ENCODE assay signal across 23 cellular contexts in genomic region chr17:72860778-72861177, GRCh38.
DNase-seq lines count a peak whose midpoint lies in the region; ATAC-seq and TF ChIP-seq lines count a peak whose summit lies in the region.
"Had no signal": no experiment of that assay in that cellular context is flagged by ENCODE, and none has a peak within 500 bp of the region (broad histone marks: within the 10 kb centered on the region; RNA-seq: fewer than 3 reads in every experiment).

No MANE protein-coding gene starts in this region.

- H3K36me3 ChIP-seq in neural cell (ENCODE audit: insufficient read depth, low read length) (no peaks in the 10 kb centered on the region), vagina (no peaks in the 10 kb centered on the region)
- H3K36me3 ChIP-seq: BE2C had no signal

- no peaks in the 10 kb centered on the region for H3K9me3 Mint-ChIP-seq in stimulated activated naive CD8-positive, alpha-beta T cell treated with anti-CD3 and anti-CD28 coated beads, Interleukin-15, amount 100 ng/mL, for 72 hours

- no peaks in the 10 kb centered on the region for H3F3A ChIP-seq in neural cell (ENCODE audit: insufficient read depth, low read length, poor library complexity, severe bottlenecking)

- H3K27me3 ChIP-seq in neural cell (ENCODE audit: insufficient read depth, low read depth, low read length): no peaks in the 10 kb centered on the region
- H3K27me3 ChIP-seq in vagina: no peaks in the 10 kb centered on the region
- H3K27me3 ChIP-seq: BE2C, BLaER1 had no signal

- peak overlapping the region in 1 of 2 donors; percentile 76 for H3K27ac Mint-ChIP-seq in stimulated activated naive CD8-positive, alpha-beta T cell treated with anti-CD3 and anti-CD28 coated beads, Interleukin-15, amount 100 ng/mL, for 72 hours
- H3K27ac Mint-ChIP-seq: CD14-positive monocyte; CD4-positive, alpha-beta memory T cell; CD4-positive, CD25-positive, alpha-beta regulatory T cell; CD8-positive, alpha-beta memory T cell had no signal

- H3K27ac ChIP-seq in neural cell (ENCODE audit: low read length) (peak overlapping the region; percentile 15), vagina (no peak overlapping the region)
- H3K27ac ChIP-seq: 22Rv1, BLaER1 had no signal

- H2AFZ ChIP-seq in neural cell (ENCODE audit: low read depth, low read length): no peak overlapping the region

- no peak overlapping the region for H3K9ac ChIP-seq in neural cell (ENCODE audit: low read length)
- H3K9ac ChIP-seq: BLaER1 had no signal

- H3K9me3 ChIP-seq in neural cell (ENCODE audit: low read length) (no peaks in the 10 kb centered on the region), vagina (no peaks in the 10 kb centered on the region)
- H3K9me3 ChIP-seq: BE2C had no signal

- peak; percentile 46 for ATAC-seq in stimulated activated naive CD8-positive, alpha-beta T cell treated with anti-CD3 and anti-CD28 coated beads, Interleukin-15, amount 100 ng/mL, for 72 hours
- ATAC-seq in stimulated activated naive CD8-positive, alpha-beta T cell treated with anti-CD3 and anti-CD28 coated beads, Interleukin-15, Interleukin-2, amounts not matched to agents 100 U/mL and 50 U/mL, for 24 hours: no peak
- ATAC-seq: GM12878 had no signal

- no peak overlapping the region for H3K4me2 ChIP-seq in neural cell (ENCODE audit: low read length)
- H3K4me2 ChIP-seq: BLaER1 had no signal

- no peak overlapping the region for H3K4me3 Mint-ChIP-seq in stimulated activated naive CD8-positive, alpha-beta T cell treated with anti-CD3 and anti-CD28 coated beads, Interleukin-15, amount 100 ng/mL, for 72 hours
- H3K4me3 Mint-ChIP-seq: CD14-positive monocyte; CD4-positive, alpha-beta memory T cell; CD4-positive, CD25-positive, alpha-beta regulatory T cell; CD8-positive, alpha-beta memory T cell had no signal

- H4K20me1 ChIP-seq in neural cell (ENCODE audit: insufficient read depth): no peaks in the 10 kb centered on the region
- H4K20me1 ChIP-seq: BLaER1 had no signal

- TF ChIP-seq CTCF in neural cell (IDR thresholded peaks at IDR 0.05; ENCODE audit: poor library complexity, severe bottlenecking) (no peak), vagina (IDR thresholded peaks at IDR 0.05) (no peak)

- H3K4me1 Mint-ChIP-seq in stimulated activated naive CD8-positive, alpha-beta T cell treated with anti-CD3 and anti-CD28 coated beads, Interleukin-15, amount 100 ng/mL, for 72 hours: peaks cover 32% of the 10 kb centered on the region
- H3K4me1 Mint-ChIP-seq: CD8-positive, alpha-beta memory T cell had no signal

- TF ChIP-seq RAD21 in neural cell (conservative IDR thresholded peaks at IDR 0.05): no peak

- H3K27me3 Mint-ChIP-seq in stimulated activated naive CD8-positive, alpha-beta T cell treated with anti-CD3 and anti-CD28 coated beads, Interleukin-15, amount 100 ng/mL, for 72 hours: no peaks in the 10 kb centered on the region
- H3K27me3 Mint-ChIP-seq: CD4-positive, alpha-beta memory T cell; CD4-positive, CD25-positive, alpha-beta regulatory T cell; CD8-positive, alpha-beta memory T cell had no signal

- no peaks in the 10 kb centered on the region for H3K79me2 ChIP-seq in neural cell (replicated peaks; ENCODE audit: insufficient read depth, low read length)

- H3K4me3 ChIP-seq in neural cell (ENCODE audit: low read length): no peak overlapping the region
- no peak overlapping the region for H3K4me3 ChIP-seq in vagina
- H3K4me3 ChIP-seq: BLaER1, GM12878 had no signal

- no peak for TF ChIP-seq POLR2A in vagina (IDR thresholded peaks at IDR 0.05)

- no peak for TF ChIP-seq EP300 in neural cell (conservative IDR thresholded peaks at IDR 0.05; ENCODE audit: poor library complexity, severe bottlenecking)

- no peak for DNase-seq in stimulated activated naive CD8-positive, alpha-beta T cell treated with anti-CD3 and anti-CD28 coated beads, Interleukin-15, amount 100 ng/mL, for 72 hours
- DNase-seq in stimulated activated naive CD8-positive, alpha-beta T cell treated with anti-CD3 and anti-CD28 coated beads, Interleukin-15, Interleukin-2, amounts not matched to agents 100 U/mL and 50 U/mL, for 24 hours: no peak
- DNase-seq in cerebellar nuclear complex (lab: John Stamatoyannopoulos, UW) (no peak), vagina (ENCODE audit: extremely low spot score in 2 of 2) (no peak)
- DNase-seq: ACHN; BE2C; C1 segment of cervical spinal cord; CD4-positive, alpha-beta memory T cell; CD4-positive, CD25-positive, alpha-beta regulatory T cell; CD8-positive, alpha-beta memory T cell; COR-L47; DMS 273 treated with DMSO at 0.1 percent for 48 hours; DMS153; DMS53; DMS79; DND-41; EL; GDM1 had no signal

- intact Hi-C loops in vagina (cut with DNase I): no loop called here

- no peaks in the 10 kb centered on the region for H3K9me2 ChIP-seq in neural cell (ENCODE audit: insufficient read depth, low read length)

- H3K4me1 ChIP-seq in vagina: no peaks in the 10 kb centered on the region
- H3K4me1 ChIP-seq: BE2C had no signal

TF ChIP-seq in neural cell, 6 proteins besides CTCF, POLR2A, EP300 and RAD21:
- TF ChIP-seq TAF1 (IDR thresholded peaks at IDR 0.05; ENCODE audit: low read depth): no peak
- no peak for TF ChIP-seq REST (IDR thresholded peaks at IDR 0.05; ENCODE audit: borderline replicate concordance)
- TF ChIP-seq SMC3 (conservative IDR thresholded peaks at IDR 0.05; ENCODE audit: poor library complexity): no peak
- no peak for TF ChIP-seq EZH2 (IDR thresholded peaks at IDR 0.05; ENCODE audit: borderline replicate concordance, insufficient read depth, low read length, poor library complexity, severe bottlenecking)
- no peak for TF ChIP-seq POLR2AphosphoS5 (IDR thresholded peaks at IDR 0.05)
- no peak for TF ChIP-seq MXI1 (conservative IDR thresholded peaks at IDR 0.05; ENCODE audit: poor library complexity, severe bottlenecking)
